ENCODE assay signal across 19 cellular contexts in the genomic region with DNA sequence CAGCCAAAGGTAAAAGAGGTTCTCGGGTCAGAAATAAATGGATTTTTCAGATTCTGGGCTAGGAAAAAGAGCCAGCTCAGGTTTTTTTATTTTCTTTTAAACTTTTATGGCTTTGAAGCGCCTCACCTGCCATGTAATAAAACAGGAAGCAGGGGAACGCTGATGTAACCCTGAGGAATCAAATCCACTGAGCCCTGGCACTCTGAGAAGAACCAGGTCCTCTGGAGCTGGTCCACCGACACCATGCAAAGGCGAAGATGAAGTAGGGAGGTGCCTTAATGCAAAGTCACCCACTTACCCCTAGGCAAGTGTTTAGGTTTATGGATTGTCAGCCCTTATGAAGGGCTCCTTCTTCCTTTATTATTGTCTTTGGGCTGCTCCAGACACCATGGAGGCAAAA. TPM values are rescaled to one million over a fixed set of nuclear protein-coding genes. Genes with fewer than 3 reads are reported as not detected.
A peak's percentile ranks its signal among the peaks of the same experiment; 100 is the strongest.
DNase-seq lines count a peak whose midpoint lies in the region; TF ChIP-seq lines count a peak whose summit lies in the region.
"Had no signal": no experiment of that assay in that cellular context is flagged by ENCODE, and none has a peak within 500 bp of the region (broad histone marks: within the 10 kb centered on the region; RNA-seq: fewer than 3 reads in every experiment).

No MANE protein-coding gene starts in this region.

- H3K27me3 ChIP-seq in AG04450 (ENCODE audit: control insufficient read depth, insufficient read depth, low read length) = no peaks in the 10 kb centered on the region
- H3K27me3 ChIP-seq: MG63 had no signal

- TF ChIP-seq CTCF in AG04450 (IDR thresholded peaks at IDR 0.05; ENCODE audit: low read depth, low read length) (no peak), WI38 (IDR thresholded peaks at IDR 0.05; ENCODE audit: low read depth, low read length) (no peak), fibroblast of villous mesenchyme (IDR thresholded peaks at IDR 0.05; ENCODE audit: insufficient read depth, low read depth, low read length) (no peak), RWPE1 (conservative IDR thresholded peaks at IDR 0.05; ENCODE audit: low read depth) (no peak)

- DNase-seq in AG04450 (ENCODE audit: low read depth, low spot score) (no peak), fibroblast of villous mesenchyme (ENCODE audit: low read depth) (peak; percentile 40), skeletal muscle cell (ENCODE audit: low read depth) (no peak), KG1 (lab: John Stamatoyannopoulos, UW) (no peak), RWPE1 (ENCODE audit: low spot score) (no peak), T-helper 2 cell (no peak), NCI-H2227 treated with DMSO at 0.1 percent for 48 hours (lab: John Stamatoyannopoulos, UW) (no peak)
- DNase-seq: activated CD4-positive, alpha-beta T cell treated with anti-CD3 and anti-CD28 coated beads, Interleukin-2, amount 10 ng/mL, durations not matched to agents 24 days and 14 days; activated CD8-positive, alpha-beta memory T cell treated with anti-CD3 and anti-CD28 coated beads, Interleukin-2, amount 50 U/mL, for 4 hours; activated effector memory CD4-positive, alpha-beta T cell treated with Interleukin-2 at 50 U/mL for 16 hours; adrenal gland; DMS79 treated with DMSO at 0.1 percent for 48 hours; left cardiac atrium; mucosa of descending colon; NCI-H146; NCI-H226; stimulated activated CD4-positive, alpha-beta T cell treated with anti-CD3 and anti-CD28 coated beads, Interleukin-4, amount 100 ng/mL, for 24 hours had no signal

- POLR2A ChIA-PET in AG04450 (lab: Yijun Ruan, JAX) (no interaction called here), RWPE1 (lab: Yijun Ruan, JAX; ENCODE audit: low non-redundant PET) (no interaction called here)

- H3K4me3 ChIP-seq in AG04450 (ENCODE audit: low read depth, low read length) = peak overlapping the region; percentile 75
- peak overlapping the region; percentile 90 for H3K4me3 ChIP-seq in WI38 (ENCODE audit: low read depth, low read length)
- peak overlapping the region; percentile 94 for H3K4me3 ChIP-seq in fibroblast of villous mesenchyme (ENCODE audit: low read depth, low read length)
- H3K4me3 ChIP-seq in skeletal muscle cell (ENCODE audit: low read depth, low read length) = peak overlapping the region; percentile 53
- H3K4me3 ChIP-seq: MG63, mucosa of descending colon had no signal

- no peaks in the 10 kb centered on the region for H3K9me3 ChIP-seq in AG04450 (ENCODE audit: control insufficient read depth, insufficient read depth, low read length)
- H3K9me3 ChIP-seq: adrenal gland, MG63, mucosa of descending colon had no signal

- CTCF ChIA-PET in AG04450 (lab: Charles Lee) = interaction anchor here (4.6 kb wide), 1 partner anchor 38 kb away, joined by 26 read pairs; no protein-coding TSS in a partner anchor
- CTCF ChIA-PET in RWPE1 (lab: Yijun Ruan, JAX) = no interaction called here

- H3K27ac ChIP-seq in AG04450 (ENCODE audit: low read depth, low read length) (peak overlapping the region; percentile 4), RWPE1 (no peak overlapping the region)

RNA-seq across cellular contexts. Expression of a gene that starts 1.6 kb away (rescaled TPM):
- 215 and 247 TPM in 2 replicates for polyA plus RNA-seq in AG04450 (2011; rRNA removed)
- 171 and 216 TPM in 2 replicates for polyA minus RNA-seq in AG04450 (2011; rRNA and poly(A)+ RNA removed)
- total RNA-seq in fibroblast of villous mesenchyme = 416 and 493 TPM in 2 replicates
- total RNA-seq: activated CD4-positive, alpha-beta T cell treated with anti-CD3 and anti-CD28 coated beads, Interleukin-2, amount 10 ng/mL, durations not matched to agents 24 days and 14 days had no signal
